18 cellular contexts compared by ENCODE assay signal in genomic region chr6:38220069-38220723, GRCh38.
"Had no signal": no experiment of that assay in that cellular context is flagged by ENCODE, and none has a peak within 500 bp of the region (broad histone marks: within the 10 kb centered on the region; RNA-seq: fewer than 3 reads in every experiment).

No MANE protein-coding gene starts in this region.

- DNase-seq: activated CD4-positive, alpha-beta T cell treated with anti-CD3 and anti-CD28 coated beads for 48 hours; activated CD8-positive, alpha-beta memory T cell treated with anti-CD3 and anti-CD28 coated beads, Interleukin-2, amount 50 U/mL, for 48 hours; activated CD8-positive, alpha-beta T cell treated with anti-CD3 and anti-CD28 coated beads, Interleukin-2, amount 10 ng/mL, durations not matched to agents 7 days and 5 days; activated naive CD4-positive, alpha-beta T cell treated with Interleukin-2 at 50 U/mL for 16 hours; dermis blood vessel endothelial cell; islet precursor cell; left ventricle myocardium superior; naive B cell; right lobe of liver; spleen; stimulated activated CD4-positive, alpha-beta T cell treated with anti-CD3 and anti-CD28 coated beads, Interleukin-1b, Interleukin-23, amount 100 ng/mL, for 48 hours had no signal

- H3K9me3 ChIP-seq: neutrophil, prostate gland, right lobe of liver, spleen had no signal

- H3K27me3 ChIP-seq: neutrophil, right lobe of liver, spleen had no signal

- H3K4me1 ChIP-seq: prostate gland, right lobe of liver, spleen had no signal

- H3K9me3 Mint-ChIP-seq: central memory CD8-positive, alpha-beta T cell; type B pancreatic cell; WTC11 had no signal

- H3K27me3 Mint-ChIP-seq: central memory CD8-positive, alpha-beta T cell; naive B cell; stimulated activated memory B cell treated with anti-CD40 and anti-IgM and Interleukin-4, amounts not matched to agents 10 μg/mL and 1 μg/mL and 100 μg/mL, for 72 hours; type B pancreatic cell had no signal

- H3K27ac ChIP-seq: neutrophil, prostate gland, right lobe of liver, spleen had no signal

- H3K36me3 Mint-ChIP-seq: naive B cell, WTC11 had no signal

- H3K27ac Mint-ChIP-seq: activated CD8-positive, alpha-beta T cell treated with anti-CD3 and anti-CD28 coated beads, Interleukin-2, amount 10 ng/mL, durations not matched to agents 7 days and 5 days; naive B cell; stimulated activated memory B cell treated with anti-CD40 and anti-IgM and Interleukin-4, amounts not matched to agents 10 μg/mL and 1 μg/mL and 100 μg/mL, for 72 hours; type B pancreatic cell; WTC11 had no signal

- H3K36me3 ChIP-seq: neutrophil, prostate gland, right lobe of liver had no signal

- H3K4me3 Mint-ChIP-seq: activated CD8-positive, alpha-beta T cell treated with anti-CD3 and anti-CD28 coated beads, Interleukin-2, amount 10 ng/mL, durations not matched to agents 7 days and 5 days; central memory CD8-positive, alpha-beta T cell; naive B cell; stimulated activated memory B cell treated with anti-CD40 and anti-IgM and Interleukin-4, amounts not matched to agents 10 μg/mL and 1 μg/mL and 100 μg/mL, for 72 hours; type B pancreatic cell; WTC11 had no signal

- H3K4me3 ChIP-seq: prostate gland, right lobe of liver, spleen had no signal

- ATAC-seq: activated CD8-positive, alpha-beta T cell treated with anti-CD3 and anti-CD28 coated beads, Interleukin-2, amount 10 ng/mL, durations not matched to agents 7 days and 5 days; left ventricle myocardium superior; right lobe of liver; SK-N-SH treated with all-trans-retinoic acid at 6 μM for 48 hours; stimulated activated memory B cell treated with anti-CD40 and anti-IgM and Interleukin-4, amounts not matched to agents 10 μg/mL and 1 μg/mL and 100 μg/mL, for 72 hours; WTC11 had no signal

- H3K4me1 Mint-ChIP-seq: naive B cell; stimulated activated memory B cell treated with anti-CD40 and anti-IgM and Interleukin-4, amounts not matched to agents 10 μg/mL and 1 μg/mL and 100 μg/mL, for 72 hours had no signal
